12 cellular contexts compared by ENCODE assay signal in the genomic region with DNA sequence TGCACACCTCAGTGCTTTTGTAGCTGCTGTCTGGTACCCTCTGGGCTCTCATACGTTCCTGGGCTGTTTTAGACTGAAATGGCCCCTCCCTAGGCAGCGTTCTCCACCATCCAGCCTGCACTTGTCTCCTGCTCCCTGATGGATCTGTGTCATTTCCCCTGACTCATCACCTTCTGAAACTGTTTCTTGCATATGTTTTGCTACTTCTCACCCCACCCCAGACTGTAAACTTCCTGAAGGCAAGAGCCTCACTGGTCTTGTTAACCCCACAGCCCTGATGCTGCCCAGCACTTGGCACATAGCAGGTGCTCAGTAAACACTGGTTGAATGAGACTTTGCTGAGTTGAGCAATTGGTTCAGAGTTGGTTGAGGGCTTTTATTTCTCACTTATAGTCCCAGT.
A peak's percentile ranks its signal among the peaks of the same experiment; 100 is the strongest.
DNase-seq lines count a peak whose midpoint lies in the region; TF ChIP-seq lines count a peak whose summit lies in the region.
"Had no signal": no experiment of that assay in that cellular context is flagged by ENCODE, and none has a peak within 500 bp of the region (broad histone marks: within the 10 kb centered on the region; RNA-seq: fewer than 3 reads in every experiment).

No MANE protein-coding gene starts in this region.

- peak; percentile 23 for DNase-seq in HCEC 1CT
- DNase-seq in NOMO-1 (lab: John Stamatoyannopoulos, UW; ENCODE audit: unreplicated experiment in 2 of 2), result peak; percentile 37 to 55
- DNase-seq in epithelial cell of prostate (ENCODE audit: low read depth, low spot score), result peak; percentile 66
- no peak for DNase-seq in hypothalamus (lab: John Stamatoyannopoulos, UW)
- DNase-seq in DMS114 treated with DMSO at 0.1 percent for 48 hours (lab: John Stamatoyannopoulos, UW; ENCODE audit: unreplicated experiment), result no peak
- no peak for DNase-seq in immature natural killer cell
- DNase-seq in NCI-H2029 treated with DMSO at 0.1 percent for 48 hours (lab: John Stamatoyannopoulos, UW), result no peak
- DNase-seq: CD4-positive, alpha-beta T cell; SHP77 had no signal

- H3K27me3 ChIP-seq in neutrophil, result no peaks in the 10 kb centered on the region
- H3K27me3 ChIP-seq: esophagus muscularis mucosa had no signal

- no peak overlapping the region for H3K27ac Mint-ChIP-seq in immature natural killer cell
- H3K27ac Mint-ChIP-seq: CD4-positive, alpha-beta T cell had no signal

- peaks cover 61 to 65% of the 10 kb centered on the region in 2 experiments for H3K4me1 ChIP-seq in neutrophil (ENCODE audit: control insufficient read depth in 1 of 2, insufficient read depth in 1 of 2, low read depth in 1 of 2, low read length in 1 of 2)
- H3K4me1 ChIP-seq: esophagus muscularis mucosa had no signal

- peaks cover 48% of the 10 kb centered on the region for H3K36me3 ChIP-seq in neutrophil
- H3K36me3 ChIP-seq: WERI-Rb-1 had no signal

- H3K27ac ChIP-seq in epithelial cell of prostate (peak overlapping the region; percentile 51), neutrophil (peak overlapping the region; percentile 97)
- H3K27ac ChIP-seq: WERI-Rb-1 had no signal

- no peaks in the 10 kb centered on the region for H3K4me1 Mint-ChIP-seq in immature natural killer cell

- H3K4me3 ChIP-seq in neutrophil (ENCODE audit: low read depth in 1 of 2, low read length in 1 of 2), result peak overlapping the region; percentile 18 to 22
- H3K4me3 ChIP-seq: esophagus muscularis mucosa had no signal

- no peaks in the 10 kb centered on the region for H3K36me3 Mint-ChIP-seq in immature natural killer cell

- H3K27me3 Mint-ChIP-seq in immature natural killer cell (ENCODE audit: low read depth in 3 of 3), result peaks cover 0 to 4% (median 3%) of the 10 kb centered on the region in 3 donors

- H3K9me3 Mint-ChIP-seq in immature natural killer cell, result no peaks in the 10 kb centered on the region
- H3K9me3 Mint-ChIP-seq: CD4-positive, alpha-beta T cell had no signal

- H3K4me3 Mint-ChIP-seq in immature natural killer cell, result no peak overlapping the region
- H3K4me3 Mint-ChIP-seq: CD4-positive, alpha-beta T cell had no signal

- TF ChIP-seq CTCF in neutrophil (IDR thresholded peaks at IDR 0.05), result no peak

- no peaks in the 10 kb centered on the region for H3K9me3 ChIP-seq in neutrophil
- H3K9me3 ChIP-seq: esophagus muscularis mucosa had no signal

Comparison
In these comparisons a context has a peak if more than half of its experiments do, and no peak if none do; other contexts are left out.
1. DNase-seq: peak in HCEC 1CT (single experiment), NOMO-1 (2 of 2) and epithelial cell of prostate (single experiment); none in hypothalamus (0 of 51), DMS114 treated with DMSO at 0.1 percent for 48 hours (single experiment), immature natural killer cell (0 of 3) and NCI-H2029 treated with DMSO at 0.1 percent for 48 hours (single experiment).